7 cellular contexts compared by ENCODE assay signal in genomic region chr10:5071411-5072198, GRCh38. TPM values are rescaled to one million over a fixed set of nuclear protein-coding genes. Genes with fewer than 3 reads are reported as not detected.
DNase-seq lines count a peak whose midpoint lies in the region; ATAC-seq, FAIRE-seq and TF ChIP-seq lines count a peak whose summit lies in the region.

No MANE protein-coding gene starts in this region.

- H3K4me1 Mint-ChIP-seq in activated T-cell treated with anti-CD3 and anti-CD28 coated beads, Interleukin-2, amount 50 U/mL, for 72 hours (ENCODE audit: low read depth): no peaks in the 10 kb centered on the region

- H3K9me3 ChIP-seq in adipocyte (ENCODE audit: control insufficient read depth, low read length) (no peaks in the 10 kb centered on the region), right atrium auricular region (no peaks in the 10 kb centered on the region)

- H3K4me3 ChIP-seq in adipocyte (ENCODE audit: low read length) (peak overlapping the region; percentile 64), right atrium auricular region (no peak overlapping the region)

- peaks cover 63% of the 10 kb centered on the region for H3K4me1 ChIP-seq in adipocyte (ENCODE audit: control insufficient read depth, insufficient read depth, low read length)
- H3K4me1 ChIP-seq in right atrium auricular region: peaks cover 4 to 30% of the 10 kb centered on the region in 2 donors

- H3K36me3 Mint-ChIP-seq in activated T-cell treated with anti-CD3 and anti-CD28 coated beads, Interleukin-2, amount 50 U/mL, for 72 hours (ENCODE audit: insufficient read depth in 2 of 2): peaks cover 0 to 2% of the 10 kb centered on the region in 2 donors

- no peak overlapping the region for H3K4me3 Mint-ChIP-seq in activated T-cell treated with anti-CD3 and anti-CD28 coated beads, Interleukin-2, amount 50 U/mL, for 72 hours

- DNase-seq in HTR-8/SVneo (ENCODE audit: insufficient read length, low spot score) (peak; percentile 3), adipocyte (ENCODE audit: low read depth) (peak; percentile 89), right atrium auricular region (ENCODE audit: low spot score) (peak; percentile 92), sciatic nerve (ENCODE audit: low spot score) (peak; percentile 78), GM19238 (ENCODE audit: insufficient read length, low spot score) (no peak)
- DNase-seq in activated T-cell treated with anti-CD3 and anti-CD28 coated beads, Interleukin-2, amount 50 U/mL, for 72 hours: no peak

- H3K27me3 ChIP-seq in adipocyte (replicated peaks; ENCODE audit: control insufficient read depth, insufficient read depth, low read length) (no peaks in the 10 kb centered on the region), right atrium auricular region (no peaks in the 10 kb centered on the region)

- no peaks in the 10 kb centered on the region for H3K27me3 Mint-ChIP-seq in activated T-cell treated with anti-CD3 and anti-CD28 coated beads, Interleukin-2, amount 50 U/mL, for 72 hours (ENCODE audit: low read depth)

- H3K9me3 Mint-ChIP-seq in activated T-cell treated with anti-CD3 and anti-CD28 coated beads, Interleukin-2, amount 50 U/mL, for 72 hours: peaks cover 2 to 3% of the 10 kb centered on the region in 2 donors

- H3K36me3 ChIP-seq in adipocyte (ENCODE audit: control insufficient read depth, insufficient read depth, low read length, severe bottlenecking): no peaks in the 10 kb centered on the region
- no peaks in the 10 kb centered on the region for H3K36me3 ChIP-seq in right atrium auricular region

- H3K9ac ChIP-seq in adipocyte (ENCODE audit: low read length): peak overlapping the region; percentile 85

- TF ChIP-seq CTCF in right atrium auricular region (IDR thresholded peaks at IDR 0.05): no peak

- no peak overlapping the region for H3K27ac Mint-ChIP-seq in activated T-cell treated with anti-CD3 and anti-CD28 coated beads, Interleukin-2, amount 50 U/mL, for 72 hours

- peak overlapping the region; percentile 79 to 83 for H3K27ac ChIP-seq in right atrium auricular region

- FAIRE-seq in HTR-8/SVneo (lab: Jason Lieb, UNC): no peak

- intact Hi-C loops in sciatic nerve (cut with DNase I): no loop called here

- ATAC-seq in sciatic nerve: peak; percentile 98
- ATAC-seq in GM18861 (IDR thresholded peaks at IDR 0.05; ENCODE audit: unreplicated experiment): no peak
- ATAC-seq in activated T-cell treated with anti-CD3 and anti-CD28 coated beads, Interleukin-2, amount 50 U/mL, for 72 hours (replicated peaks in 1 of 2): no peak

RNA-seq across cellular contexts. Expression of gene AKR1C3, which starts 22.6 kb away (rescaled TPM):
- total RNA-seq in right atrium auricular region: 10 to 100 TPM; 42.1 to 48.9 TPM
- total RNA-seq in sciatic nerve: 48.1 TPM
- total RNA-seq in activated T-cell treated with anti-CD3 and anti-CD28 coated beads, Interleukin-2, amount 50 U/mL, for 72 hours: under 1 TPM; 0.44 to 0.96 TPM

Comparison
In these comparisons a context has a peak if more than half of its experiments do, and no peak if none do; other contexts are left out.
1. DNase-seq: peak in HTR-8/SVneo (single experiment), adipocyte (single experiment), right atrium auricular region (single experiment) and sciatic nerve (single experiment); none in GM19238 (single experiment) and activated T-cell treated with anti-CD3 and anti-CD28 coated beads, Interleukin-2, amount 50 U/mL, for 72 hours (0 of 2).
2. RNA of gene AKR1C3, which starts 22.6 kb away (total RNA-seq): 42.1 to 48.9 TPM in right atrium auricular region and 48.1 TPM in sciatic nerve (single experiment); 0.44 to 0.96 TPM in activated T-cell treated with anti-CD3 and anti-CD28 coated beads, Interleukin-2, amount 50 U/mL, for 72 hours; every median in the first group is over 10 times any median in the second.